Comparison of ENCODE assay signal across 24 cellular contexts in the genomic region with DNA sequence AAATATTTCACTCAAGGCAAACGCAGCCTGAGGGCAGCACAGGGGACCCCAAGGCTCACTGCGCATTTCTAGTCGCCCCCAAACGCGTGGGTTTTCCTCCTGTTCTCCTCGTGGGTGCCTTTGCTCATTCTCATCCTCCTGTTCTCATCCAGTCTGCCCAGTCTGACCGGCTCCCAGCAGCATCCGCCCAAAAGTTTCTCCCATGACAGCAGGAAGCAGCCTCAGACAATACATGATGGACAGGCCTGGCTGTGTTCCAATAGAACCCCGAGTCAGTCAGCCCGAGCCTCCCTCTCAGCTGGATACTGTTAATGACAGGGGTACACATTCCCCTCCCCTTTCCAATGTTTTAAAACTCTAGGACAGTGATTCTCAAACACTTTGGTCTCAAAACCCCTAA. TPM values are rescaled to one million over a fixed set of nuclear protein-coding genes. Genes with fewer than 3 reads are reported as not detected.
A peak's percentile ranks its signal among the peaks of the same experiment; 100 is the strongest.
DNase-seq lines count a peak whose midpoint lies in the region; ATAC-seq, FAIRE-seq and TF ChIP-seq lines count a peak whose summit lies in the region.
"Had no signal": no experiment of that assay in that cellular context is flagged by ENCODE, and none has a peak within 500 bp of the region (broad histone marks: within the 10 kb centered on the region; RNA-seq: fewer than 3 reads in every experiment).

No MANE protein-coding gene starts in this region.

- H3K9me1 ChIP-seq in K562 (ENCODE audit: control insufficient read depth, insufficient read depth, low read length): no peaks in the 10 kb centered on the region

- H3K9me3 Mint-ChIP-seq in immature natural killer cell (peaks cover 6 to 16% (median 9%) of the 10 kb centered on the region in 6 donors), osteocyte (ENCODE audit: unreplicated experiment) (peaks cover 25% of the 10 kb centered on the region)
- peaks cover 30% of the 10 kb centered on the region for H3K9me3 Mint-ChIP-seq in activated naive CD8-positive, alpha-beta T cell treated with anti-CD3 and anti-CD28 coated beads for 36 hours

- H4K20me1 ChIP-seq in K562 (replicated peaks; ENCODE audit: control insufficient read depth, insufficient read depth, low read length): no peaks in the 10 kb centered on the region

- no peak overlapping the region for H3K27ac Mint-ChIP-seq in immature natural killer cell
- no peak overlapping the region for H3K27ac Mint-ChIP-seq in activated naive CD8-positive, alpha-beta T cell treated with anti-CD3 and anti-CD28 coated beads for 36 hours
- H3K27ac Mint-ChIP-seq in osteocyte (ENCODE audit: unreplicated experiment): no peak overlapping the region
- H3K27ac Mint-ChIP-seq: activated T-helper 2 cell treated with anti-CD3 and anti-CD28 coated beads, Interferon-gamma antibody, Interleukin-2, Interleukin-4, amounts not matched to agents 10 μg/mL and 5 μg/mL and 100 μg/mL, durations not matched to agents 14 hours and 24 hours and 36 hours had no signal

- H3K36me3 Mint-ChIP-seq in immature natural killer cell (peaks cover 39 to 50% (median 50%) of the 10 kb centered on the region in 3 donors), osteocyte (ENCODE audit: unreplicated experiment) (peaks cover 22% of the 10 kb centered on the region)
- peaks cover 60% of the 10 kb centered on the region for H3K36me3 Mint-ChIP-seq in activated naive CD8-positive, alpha-beta T cell treated with anti-CD3 and anti-CD28 coated beads for 36 hours

- 0 out of 2 replicates have a peak, but pooled peaks cover under 1% of the 10 kb centered on the region for H3K9me3 ChIP-seq in K562 (replicated peaks; ENCODE audit: control insufficient read depth, insufficient read depth, low read depth, low read length)
- H3K9me3 ChIP-seq in mucosa of descending colon: peaks cover 9% of the 10 kb centered on the region
- H3K9me3 ChIP-seq: Caco-2 had no signal

- no peaks in the 10 kb centered on the region for H3K4me1 Mint-ChIP-seq in immature natural killer cell
- no peaks in the 10 kb centered on the region for H3K4me1 Mint-ChIP-seq in activated naive CD8-positive, alpha-beta T cell treated with anti-CD3 and anti-CD28 coated beads for 36 hours
- peaks cover 11% of the 10 kb centered on the region for H3K4me1 Mint-ChIP-seq in osteocyte (ENCODE audit: unreplicated experiment)

- H3K27ac ChIP-seq in K562 (ENCODE audit: extremely low read depth, low read depth, low read length): no peak overlapping the region
- H3K27ac ChIP-seq: KMS-11, sigmoid colon, uterus had no signal

- no peaks in the 10 kb centered on the region for H3K27me3 ChIP-seq in K562 (ENCODE audit: control insufficient read depth in 2 of 2, insufficient read depth in 2 of 2, low read length in 2 of 2)
- H3K27me3 ChIP-seq: sigmoid colon, uterus had no signal

- no peak for TF ChIP-seq CTCF in K562 (IDR thresholded peaks at IDR 0.05 in 2 of 3, conservative IDR thresholded peaks at IDR 0.05 in 1 of 3; ENCODE audit: insufficient read depth in 2 of 3, low read depth in 1 of 3, low read length in 3 of 3)
- TF ChIP-seq CTCF in mucosa of descending colon (IDR thresholded peaks at IDR 0.05): no peak
- TF ChIP-seq CTCF in osteocyte (IDR thresholded peaks at IDR 0.05): no peak

- in situ Hi-C loops in K562 (cut with MboI): no loop called here

- BruUV-seq in K562 (replicated peaks; lab: Mats Ljungman, UMichigan): no TSS peak

- no peaks in the 10 kb centered on the region for H3K4me1 ChIP-seq in K562 (replicated peaks in 1 of 2; ENCODE audit: control insufficient read depth in 2 of 2, insufficient read depth in 2 of 2, low read length in 2 of 2)
- no peaks in the 10 kb centered on the region for H3K4me1 ChIP-seq in mucosa of descending colon (ENCODE audit: low read depth)
- H3K4me1 ChIP-seq: Caco-2, sigmoid colon, uterus had no signal

- no peak overlapping the region for H3K9ac ChIP-seq in K562 (ENCODE audit: insufficient read depth in 1 of 2, low read depth in 2 of 2, low read length in 2 of 2)
- H3K9ac ChIP-seq: KMS-11 had no signal

- no peak for TF ChIP-seq POLR2A in K562 (conservative IDR thresholded peaks at IDR 0.05)

- DNase-seq in COR-L47 (lab: John Stamatoyannopoulos, UW) (peak; percentile 82), NCI-H128 (lab: John Stamatoyannopoulos, UW; ENCODE audit: unreplicated experiment) (peak; percentile 35), K562 (ENCODE audit: extremely low read depth in 1 of 4, low spot score in 3 of 4) (no peak), mesenteric fat pad (ENCODE audit: low spot score) (peak; percentile 47), immature natural killer cell (no peak), mucosa of descending colon (no peak), osteocyte (ENCODE audit: extremely low spot score, unreplicated experiment) (no peak)
- DNase-seq in activated naive CD8-positive, alpha-beta T cell treated with anti-CD3 and anti-CD28 coated beads for 36 hours: no peak
- DNase-seq: activated CD4-positive, CD25-positive, alpha-beta regulatory T cell treated with anti-CD3 and anti-CD28 coated beads, Interleukin-2, amount 50 U/mL, for 72 hours; hippocampal formation; NCI-H1436; NCI-H446; sigmoid colon; T-helper 9 cell; uterus had no signal

- H3K27me3 Mint-ChIP-seq in immature natural killer cell (ENCODE audit: low read depth in 3 of 3) (peaks cover 0 to 2% (median 0%) of the 10 kb centered on the region in 3 donors), osteocyte (ENCODE audit: unreplicated experiment) (no peaks in the 10 kb centered on the region)
- no peaks in the 10 kb centered on the region for H3K27me3 Mint-ChIP-seq in activated naive CD8-positive, alpha-beta T cell treated with anti-CD3 and anti-CD28 coated beads for 36 hours

- H2AFZ ChIP-seq in K562 (ENCODE audit: low read depth, low read length): no peak overlapping the region

- H3K4me2 ChIP-seq in K562 (ENCODE audit: insufficient read depth, low read length): no peak overlapping the region
- H3K4me2 ChIP-seq: KMS-11 had no signal

- TF ChIP-seq EP300 in K562 (IDR thresholded peaks at IDR 0.05; ENCODE audit: low read length): no peak

- POLR2A ChIA-PET in K562 (lab: Yijun Ruan, JAX): no interaction called here

- peaks cover 7% of the 10 kb centered on the region; the same call in 1 of the 3 replicates for H3K36me3 ChIP-seq in K562 (ENCODE audit: control insufficient read depth, insufficient read depth, low read length)
- H3K36me3 ChIP-seq in mucosa of descending colon (ENCODE audit: low read depth): no peaks in the 10 kb centered on the region
- H3K36me3 ChIP-seq: uterus had no signal

- H3K4me3 ChIP-seq in K562 (no peak overlapping the region), mucosa of descending colon (no peak overlapping the region)
- H3K4me3 ChIP-seq: sigmoid colon, uterus had no signal

- ATAC-seq in K562 (no peak), mucosa of descending colon (no peak)

- TF ChIP-seq RAD21 in K562 (CRISPR knock-in tag; conservative IDR thresholded peaks at IDR 0.05 in 1 of 2, IDR thresholded peaks at IDR 0.05 in 1 of 2): no peak

- no peak for FAIRE-seq in K562 (lab: Jason Lieb, UNC)

- no peak overlapping the region for H3K4me3 Mint-ChIP-seq in immature natural killer cell
- H3K4me3 Mint-ChIP-seq in activated naive CD8-positive, alpha-beta T cell treated with anti-CD3 and anti-CD28 coated beads for 36 hours: no peak overlapping the region
- H3K4me3 Mint-ChIP-seq in osteocyte (ENCODE audit: unreplicated experiment): no peak overlapping the region

- intact Hi-C loops in K562 (cut with micrococcal nuclease) (no loop called here), mucosa of descending colon (cut with DNase I, micrococcal nuclease) (no loop called here)

- WGBS in K562 (ENCODE audit: insufficient coverage, low coverage, missing lambda C conversion rate): 38% methylated on average over 7 of the region's 10 CpGs

- H3K79me2 ChIP-seq in K562 (ENCODE audit: control insufficient read depth, insufficient read depth, low read length): no peaks in the 10 kb centered on the region

- CTCF ChIA-PET in K562 (lab: Yijun Ruan, JAX; ENCODE audit: low intra/inter-chr PET ratio): no interaction called here

RNA-seq across cellular contexts. Expression of a gene that starts 22.5 kb away (rescaled TPM):
- not detected in 2 replicates for total RNA-seq in K562 (2011; cell fraction: chromatin; rRNA removed; ENCODE audit: low replicate concordance)
- total RNA-seq in K562 (2011; cell fraction: nucleolus; rRNA removed): not detected in 2 replicates
- not detected in 2 replicates for total RNA-seq in K562 (2011; cell fraction: nucleoplasm; rRNA removed)
- total RNA-seq in K562 (2014; rRNA removed): not detected in 2 replicates
- total RNA-seq in K562 (2014; rRNA removed; fragmentation: Illumina TruSeq; extraction: Trizol): not detected in 2 replicates
- not detected in 2 replicates for total RNA-seq in K562 (2015; rRNA removed; fragmentation: Illumina TruSeq; extraction: Trizol)
- total RNA-seq in K562 (2021): not detected in 2 replicates
- not detected in 2 replicates for polyA plus RNA-seq in K562 (2011; rRNA removed)
- polyA plus RNA-seq in K562 (2011; cell fraction: cytosol; rRNA removed): not detected in 2 replicates
- polyA plus RNA-seq in K562 (2011; cell fraction: nucleus; rRNA removed): not detected in 2 replicates
- not detected in 2 replicates for polyA plus RNA-seq in K562 (2012)
- not detected in 2 replicates for polyA plus RNA-seq in K562 (2014; fragmentation: Illumina TruSeq; extraction: Trizol)
- not detected for polyA plus RNA-seq in K562 (2014; fragmentation: Nextera tagmentation; extraction: Ambion mirVana)
- polyA plus RNA-seq in K562 (2014; rRNA removed): not detected in 2 replicates
- polyA minus RNA-seq in K562 (2011; rRNA and poly(A)+ RNA removed): not detected in 2 replicates
- polyA minus RNA-seq in K562 (2011; cell fraction: cytosol; rRNA and poly(A)+ RNA removed): not detected in 2 replicates
- polyA minus RNA-seq in K562 (2011; cell fraction: nucleus; rRNA and poly(A)+ RNA removed): not detected in 2 replicates
- 0.39 TPM for total RNA-seq in mesenteric fat pad
- polyA plus RNA-seq in immature natural killer cell: not detected
- total RNA-seq in activated naive CD8-positive, alpha-beta T cell treated with anti-CD3 and anti-CD28 coated beads for 36 hours: not detected
- under 1 TPM in 2 of 3 donors, not detected in 1; 0.27 to 0.75 TPM for total RNA-seq in mucosa of descending colon
- total RNA-seq in osteocyte: not detected in 2 replicates
- total RNA-seq: activated CD8-positive, alpha-beta memory T cell treated with anti-CD3 and anti-CD28 coated beads for 36 hours; Caco-2; fibroblast of villous mesenchyme; G401; OCI-LY7 had no signal

RNA-seq across cellular contexts. Expression of a gene that starts 33.3 kb away (rescaled TPM):
- not detected in 2 replicates for total RNA-seq in K562 (2011; cell fraction: chromatin; rRNA removed; ENCODE audit: low replicate concordance)
- not detected in 2 replicates for total RNA-seq in K562 (2011; cell fraction: nucleolus; rRNA removed)
- not detected in 2 replicates for total RNA-seq in K562 (2011; cell fraction: nucleoplasm; rRNA removed)
- total RNA-seq in K562 (2014; rRNA removed) (not detected in 2 replicates), K562 (2014; rRNA removed; fragmentation: Illumina TruSeq; extraction: Trizol) (not detected in 2 replicates), K562 (2015; rRNA removed; fragmentation: Illumina TruSeq; extraction: Trizol) (not detected in 2 replicates), K562 (2021) (not detected in 2 replicates), mesenteric fat pad (not detected), mucosa of descending colon (1 to 10 TPM in 1 of 3 donors, under 1 TPM in 1, not detected in 1; 0.35 to 1.1 TPM), osteocyte (not detected in 2 replicates)
- polyA plus RNA-seq in K562 (2011; rRNA removed) (not detected in 2 replicates), K562 (2014; fragmentation: Illumina TruSeq; extraction: Trizol) (not detected in 2 replicates), K562 (2014; fragmentation: Nextera tagmentation; extraction: Ambion mirVana) (not detected), K562 (2014; rRNA removed) (not detected in 2 replicates), immature natural killer cell (not detected)
- not detected in 2 replicates for polyA plus RNA-seq in K562 (2011; cell fraction: cytosol; rRNA removed)
- polyA plus RNA-seq in K562 (2011; cell fraction: nucleus; rRNA removed): not detected in 2 replicates
- polyA plus RNA-seq in K562 (2012): not detected in 2 replicates
- polyA minus RNA-seq in K562 (2011; rRNA and poly(A)+ RNA removed): not detected in 2 replicates
- polyA minus RNA-seq in K562 (2011; cell fraction: cytosol; rRNA and poly(A)+ RNA removed): not detected in 2 replicates
- polyA minus RNA-seq in K562 (2011; cell fraction: nucleus; rRNA and poly(A)+ RNA removed): not detected in 2 replicates
- not detected for total RNA-seq in activated naive CD8-positive, alpha-beta T cell treated with anti-CD3 and anti-CD28 coated beads for 36 hours
- total RNA-seq: activated CD8-positive, alpha-beta memory T cell treated with anti-CD3 and anti-CD28 coated beads for 36 hours; activated T-helper 2 cell treated with anti-CD3 and anti-CD28 coated beads, Interferon-gamma antibody, Interleukin-2, Interleukin-4, amounts not matched to agents 10 μg/mL and 5 μg/mL and 100 μg/mL, durations not matched to agents 14 hours and 24 hours and 36 hours; Caco-2; fibroblast of villous mesenchyme; G401; OCI-LY7; omental fat pad; sigmoid colon had no signal
- polyA plus RNA-seq: adipose tissue had no signal

RNA-seq across cellular contexts. Expression of a gene that starts 43.7 kb away (rescaled TPM):
- total RNA-seq in K562 (2011; cell fraction: chromatin; rRNA removed; ENCODE audit: low replicate concordance): not detected in 2 replicates
- total RNA-seq in K562 (2011; cell fraction: nucleolus; rRNA removed): not detected in 2 replicates
- not detected in 2 replicates for total RNA-seq in K562 (2011; cell fraction: nucleoplasm; rRNA removed)
- not detected in 2 replicates for total RNA-seq in K562 (2014; rRNA removed)
- total RNA-seq in K562 (2014; rRNA removed; fragmentation: Illumina TruSeq; extraction: Trizol): not detected in 2 replicates
- not detected in 2 replicates for total RNA-seq in K562 (2015; rRNA removed; fragmentation: Illumina TruSeq; extraction: Trizol)
- total RNA-seq in K562 (2021): not detected in 2 replicates
- polyA plus RNA-seq in K562 (2011; rRNA removed): not detected in 2 replicates
- not detected in 2 replicates for polyA plus RNA-seq in K562 (2011; cell fraction: cytosol; rRNA removed)
- 0.16 and 0.22 TPM in 2 replicates for polyA plus RNA-seq in K562 (2011; cell fraction: nucleus; rRNA removed)
- polyA plus RNA-seq in K562 (2012): 0.08 TPM in 1 of 2 replicates, not detected in the other
- not detected in 2 replicates for polyA plus RNA-seq in K562 (2014; fragmentation: Illumina TruSeq; extraction: Trizol)
- polyA plus RNA-seq in K562 (2014; fragmentation: Nextera tagmentation; extraction: Ambion mirVana): not detected
- polyA plus RNA-seq in K562 (2014; rRNA removed): not detected in 2 replicates
- polyA minus RNA-seq in K562 (2011; rRNA and poly(A)+ RNA removed): not detected in 2 replicates
- not detected in 2 replicates for polyA minus RNA-seq in K562 (2011; cell fraction: cytosol; rRNA and poly(A)+ RNA removed)
- not detected in 2 replicates for polyA minus RNA-seq in K562 (2011; cell fraction: nucleus; rRNA and poly(A)+ RNA removed)
- total RNA-seq in mesenteric fat pad: not detected
- polyA plus RNA-seq in immature natural killer cell: not detected
- total RNA-seq in activated naive CD8-positive, alpha-beta T cell treated with anti-CD3 and anti-CD28 coated beads for 36 hours: not detected
- 1 to 10 TPM in 1 of 3 donors, under 1 TPM in 1, not detected in 1; 0.60 to 1.4 TPM for total RNA-seq in mucosa of descending colon
- total RNA-seq in osteocyte: not detected in 2 replicates
- total RNA-seq: activated CD8-positive, alpha-beta memory T cell treated with anti-CD3 and anti-CD28 coated beads for 36 hours; activated T-helper 2 cell treated with anti-CD3 and anti-CD28 coated beads, Interferon-gamma antibody, Interleukin-2, Interleukin-4, amounts not matched to agents 10 μg/mL and 5 μg/mL and 100 μg/mL, durations not matched to agents 14 hours and 24 hours and 36 hours; Caco-2; fibroblast of villous mesenchyme; G401; OCI-LY7; uterus had no signal
- polyA plus RNA-seq: adipose tissue had no signal

RNA-seq across cellular contexts. Expression of a gene that starts 51.5 kb away (rescaled TPM):
- total RNA-seq in K562 (2011; cell fraction: chromatin; rRNA removed; ENCODE audit: low replicate concordance): 145 and 274 TPM in 2 replicates
- total RNA-seq in K562 (2011; cell fraction: nucleolus; rRNA removed): 145 TPM in 2 replicates
- 145 and 159 TPM in 2 replicates for total RNA-seq in K562 (2011; cell fraction: nucleoplasm; rRNA removed)
- 44.5 and 53.6 TPM in 2 replicates for total RNA-seq in K562 (2014; rRNA removed)
- total RNA-seq in K562 (2014; rRNA removed; fragmentation: Illumina TruSeq; extraction: Trizol): 26.3 and 27.4 TPM in 2 replicates
- total RNA-seq in K562 (2015; rRNA removed; fragmentation: Illumina TruSeq; extraction: Trizol): 41.7 and 42.8 TPM in 2 replicates
- 47.9 and 51.6 TPM in 2 replicates for total RNA-seq in K562 (2021)
- polyA plus RNA-seq in K562 (2011; rRNA removed): 43.2 and 51.7 TPM in 2 replicates
- 39.6 and 42.6 TPM in 2 replicates for polyA plus RNA-seq in K562 (2011; cell fraction: cytosol; rRNA removed)
- 255 and 291 TPM in 2 replicates for polyA plus RNA-seq in K562 (2011; cell fraction: nucleus; rRNA removed)
- polyA plus RNA-seq in K562 (2012): 53.2 and 78.7 TPM in 2 replicates
- 40.3 and 42.1 TPM in 2 replicates for polyA plus RNA-seq in K562 (2014; fragmentation: Illumina TruSeq; extraction: Trizol)
- polyA plus RNA-seq in K562 (2014; fragmentation: Nextera tagmentation; extraction: Ambion mirVana): 10 to 100 TPM; 12.7 to 14.6 TPM
- polyA plus RNA-seq in K562 (2014; rRNA removed): 54.0 and 57.3 TPM in 2 replicates
- 42.5 and 45.5 TPM in 2 replicates for polyA minus RNA-seq in K562 (2011; rRNA and poly(A)+ RNA removed)
- polyA minus RNA-seq in K562 (2011; cell fraction: cytosol; rRNA and poly(A)+ RNA removed): 18.2 and 28.0 TPM in 2 replicates
- polyA minus RNA-seq in K562 (2011; cell fraction: nucleus; rRNA and poly(A)+ RNA removed): 113 and 147 TPM in 2 replicates
- total RNA-seq in mesenteric fat pad: 48.0 TPM
- polyA plus RNA-seq in immature natural killer cell: 10 to 100 TPM; 35.1 to 48.0 (median 37.1) TPM
- 10 to 100 TPM; 59.9 to 66.8 TPM for total RNA-seq in activated naive CD8-positive, alpha-beta T cell treated with anti-CD3 and anti-CD28 coated beads for 36 hours
- total RNA-seq in mucosa of descending colon: 100 to 1,000 TPM; 112 to 210 (median 141) TPM
- total RNA-seq in osteocyte: 51.0 and 55.4 TPM in 2 replicates

RNA-seq across cellular contexts. Expression of a gene that starts 56.3 kb away (rescaled TPM):
- total RNA-seq in K562 (2011; cell fraction: chromatin; rRNA removed; ENCODE audit: low replicate concordance): 183 and 461 TPM in 2 replicates
- 625 and 780 TPM in 2 replicates for total RNA-seq in K562 (2011; cell fraction: nucleolus; rRNA removed)
- total RNA-seq in K562 (2011; cell fraction: nucleoplasm; rRNA removed): 410 and 462 TPM in 2 replicates
- total RNA-seq in K562 (2014; rRNA removed) (96.8 and 126 TPM in 2 replicates), K562 (2014; rRNA removed; fragmentation: Illumina TruSeq; extraction: Trizol) (34.2 and 38.0 TPM in 2 replicates), K562 (2015; rRNA removed; fragmentation: Illumina TruSeq; extraction: Trizol) (45.5 and 48.0 TPM in 2 replicates), K562 (2021) (176 and 181 TPM in 2 replicates), mesenteric fat pad (26.3 TPM), mucosa of descending colon (10 to 100 TPM; 26.5 to 68.6 (median 62.3) TPM), osteocyte (29.8 and 30.2 TPM in 2 replicates)
- polyA plus RNA-seq in K562 (2011; rRNA removed) (107 and 268 TPM in 2 replicates), K562 (2014; fragmentation: Illumina TruSeq; extraction: Trizol) (136 and 192 TPM in 2 replicates), K562 (2014; fragmentation: Nextera tagmentation; extraction: Ambion mirVana) (10 to 100 TPM in 1 of 2 experiments, 1 to 10 TPM in 1; 8.4 to 14.5 TPM), K562 (2014; rRNA removed) (82.4 and 83.0 TPM in 2 replicates), immature natural killer cell (10 to 100 TPM; 10.2 to 15.1 (median 15.0) TPM)
- 249 and 261 TPM in 2 replicates for polyA plus RNA-seq in K562 (2011; cell fraction: cytosol; rRNA removed)
- 198 and 205 TPM in 2 replicates for polyA plus RNA-seq in K562 (2011; cell fraction: nucleus; rRNA removed)
- 92.0 and 179 TPM in 2 replicates for polyA plus RNA-seq in K562 (2012)
- polyA minus RNA-seq in K562 (2011; rRNA and poly(A)+ RNA removed): 91.4 and 116 TPM in 2 replicates
- 249 and 302 TPM in 2 replicates for polyA minus RNA-seq in K562 (2011; cell fraction: cytosol; rRNA and poly(A)+ RNA removed)
- 51.8 and 90.1 TPM in 2 replicates for polyA minus RNA-seq in K562 (2011; cell fraction: nucleus; rRNA and poly(A)+ RNA removed)
- total RNA-seq in activated naive CD8-positive, alpha-beta T cell treated with anti-CD3 and anti-CD28 coated beads for 36 hours: 10 to 100 TPM; 77.2 to 87.3 TPM

Comparison
In these comparisons a context has a peak if more than half of its experiments do, and no peak if none do; other contexts are left out.
1. DNase-seq: peak in COR-L47 (single experiment), NCI-H128 (single experiment) and mesenteric fat pad (single experiment); none in K562 (0 of 4), immature natural killer cell (0 of 3), activated naive CD8-positive, alpha-beta T cell treated with anti-CD3 and anti-CD28 coated beads for 36 hours (single experiment), mucosa of descending colon (0 of 3) and osteocyte (single experiment).